In genomic region chr15:50908209-50909043, GRCh38 we compare ENCODE assay signal across 8 cellular contexts. TPM values are rescaled to one million over a fixed set of nuclear protein-coding genes. Genes with fewer than 3 reads are reported as not detected.
A peak's percentile ranks its signal among the peaks of the same experiment; 100 is the strongest.
DNase-seq lines count a peak whose midpoint lies in the region; ATAC-seq and TF ChIP-seq lines count a peak whose summit lies in the region.

Gene AP4E1, plus strand, starts transcription at chr15:50908683. Its CDS starts 96 bp downstream, at chr15:50908779.

- TF ChIP-seq POLR2A in NB4 (IDR thresholded peaks at IDR 0.05; ENCODE audit: extremely low read depth, insufficient read length) (peak; percentile 59), gastroesophageal sphincter (IDR thresholded peaks at IDR 0.05) (peak; percentile 61 to 72)

- peaks cover 0 to 25% of the 10 kb centered on the region in 2 donors for H3K36me3 ChIP-seq in gastroesophageal sphincter

- peaks cover 0 to 33% (median 19%) of the 10 kb centered on the region in 3 donors for H3K4me1 ChIP-seq in gastroesophageal sphincter

- H3K4me3 Mint-ChIP-seq in activated naive CD4-positive, alpha-beta T cell treated with anti-CD3 and anti-CD28 coated beads for 36 hours, result peak within 1 kb of the TSS; percentile 92

- ATAC-seq in HG02571 (IDR thresholded peaks at IDR 0.05; ENCODE audit: unreplicated experiment), result peak; percentile 62
- peak; percentile 89 for ATAC-seq in gastroesophageal sphincter

- peak within 1 kb of the TSS; percentile 70 to 99 (median 94) for H3K27ac ChIP-seq in gastroesophageal sphincter

- H3K4me3 ChIP-seq in NB4 (ENCODE audit: low read depth, low read length) (peak within 1 kb of the TSS; percentile 95), gastroesophageal sphincter (peak within 1 kb of the TSS; percentile 50 to 75)

- TF ChIP-seq CTCF in GM10266 (IDR thresholded peaks at IDR 0.05; ENCODE audit: control insufficient read depth, insufficient read depth, low read depth, missing control alignments), result peak; percentile 94
- peak; percentile 73 for TF ChIP-seq CTCF in NB4 (IDR thresholded peaks at IDR 0.05; ENCODE audit: low read depth, low read length)
- TF ChIP-seq CTCF in gastroesophageal sphincter (IDR thresholded peaks at IDR 0.05), result peak; percentile 81 to 99 (median 98)

- intact Hi-C loops in activated naive CD4-positive, alpha-beta T cell treated with anti-CD3 and anti-CD28 coated beads for 36 hours (cut with micrococcal nuclease), result loop anchor here (1.0 to 10.0 kb wide), 6 partner anchors 170 to 1751 kb away; partner anchors contain the start of genes COPS2 and LYSMD2

- WGBS in gastroesophageal sphincter (ENCODE audit: low coverage in 1 of 2), 2 donors, result 0% methylated on average over 1 to 17 of the region's 102 CpGs

- H3K27me3 ChIP-seq in gastroesophageal sphincter, result no peaks in the 10 kb centered on the region

- no peak for TF ChIP-seq EP300 in gastroesophageal sphincter (IDR thresholded peaks at IDR 0.05)

- no peaks in the 10 kb centered on the region for H3K9me3 ChIP-seq in gastroesophageal sphincter

- H3K9me3 Mint-ChIP-seq in activated naive CD4-positive, alpha-beta T cell treated with anti-CD3 and anti-CD28 coated beads for 36 hours, result no peaks in the 10 kb centered on the region

- no peaks in the 10 kb centered on the region for H3K27me3 Mint-ChIP-seq in activated naive CD4-positive, alpha-beta T cell treated with anti-CD3 and anti-CD28 coated beads for 36 hours (ENCODE audit: low read depth)

- CTCF ChIA-PET in activated naive CD4-positive, alpha-beta T cell treated with anti-CD3 and anti-CD28 coated beads for 36 hours (lab: Charles Lee), result interaction anchor here (0.6 to 1.5 kb wide), 6 partner anchors 23 to 275 kb away, joined by 3 to 7 read pairs (median 4); no protein-coding TSS in a partner anchor

- H3K4me1 Mint-ChIP-seq in activated naive CD4-positive, alpha-beta T cell treated with anti-CD3 and anti-CD28 coated beads for 36 hours (ENCODE audit: low read depth), result peaks cover 25% of the 10 kb centered on the region

- H3K36me3 Mint-ChIP-seq in activated naive CD4-positive, alpha-beta T cell treated with anti-CD3 and anti-CD28 coated beads for 36 hours (ENCODE audit: low read depth), result peaks cover 12% of the 10 kb centered on the region

- peak within 1 kb of the TSS; percentile 99 for H3K27ac Mint-ChIP-seq in activated naive CD4-positive, alpha-beta T cell treated with anti-CD3 and anti-CD28 coated beads for 36 hours

- DNase-seq in GM10266 (ENCODE audit: extremely low spot score) (peak; percentile 87), NB4 (ENCODE audit: low read depth) (peak; percentile 96), SK-N-DZ (ENCODE audit: low spot score) (peak; percentile 90), non-pigmented ciliary epithelial cell (ENCODE audit: low read depth) (peak; percentile 70), superior temporal gyrus (ENCODE audit: extremely low spot score) (peak; percentile 96)
- DNase-seq in activated naive CD4-positive, alpha-beta T cell treated with anti-CD3 and anti-CD28 coated beads for 36 hours, result peak; percentile 94

RNA-seq across cellular contexts. Expression of gene AP4E1, which starts in this region (rescaled TPM):
- 10.1 and 12.5 TPM in 2 replicates for polyA plus RNA-seq in SK-N-DZ (2014; cell fraction: cytosol; rRNA removed)
- polyA plus RNA-seq in SK-N-DZ (2014; cell fraction: nucleus; rRNA removed), result 4.0 and 4.2 TPM in 2 replicates
- total RNA-seq in activated naive CD4-positive, alpha-beta T cell treated with anti-CD3 and anti-CD28 coated beads for 36 hours, result 1 to 10 TPM; 6.8 to 9.4 TPM
- 10 to 100 TPM; 10.6 to 18.5 (median 14.0) TPM for total RNA-seq in gastroesophageal sphincter

Comparison
In these comparisons a context has a peak if more than half of its experiments do, and no peak if none do; other contexts are left out.
1. Peak in every context shown above with its lines: DNase-seq, ATAC-seq, H3K4me3 ChIP-seq and H3K27ac ChIP-seq.